8 cellular contexts compared by ENCODE assay signal in genomic region chr1:201537966-201538617, GRCh38. TPM values are rescaled to one million over a fixed set of nuclear protein-coding genes. Genes with fewer than 3 reads are reported as not detected.
DNase-seq lines count a peak whose midpoint lies in the region; ATAC-seq, FAIRE-seq and TF ChIP-seq lines count a peak whose summit lies in the region.

No MANE protein-coding gene starts in this region.

- intact Hi-C loops in head of caudate nucleus (cut with DNase I), result loop anchor here (5.0 kb wide), 1 partner anchor 254 kb away; no protein-coding TSS in a partner anchor
- intact Hi-C loops in posterior cingulate gyrus (cut with DNase I), result no loop called here

- H3K36me3 ChIP-seq in astrocyte (ENCODE audit: insufficient read depth, low read length), result no peaks in the 10 kb centered on the region
- no peaks in the 10 kb centered on the region for H3K36me3 ChIP-seq in tibial nerve

- no peak for TF ChIP-seq EP300 in tibial nerve (IDR thresholded peaks at IDR 0.05)

- H3K27me3 Mint-ChIP-seq in activated naive CD4-positive, alpha-beta T cell treated with anti-CD3 and anti-CD28 coated beads, Interleukin-2, amount 10 ng/mL, durations not matched to agents 7 days and 5 days, result peaks cover 77% of the 10 kb centered on the region
- no peaks in the 10 kb centered on the region for H3K27me3 Mint-ChIP-seq in astrocyte (ENCODE audit: low read depth, unreplicated experiment)

- no peak for FAIRE-seq in astrocyte (lab: Jason Lieb, UNC)

- peaks cover 23% of the 10 kb centered on the region for H3K4me1 Mint-ChIP-seq in activated naive CD4-positive, alpha-beta T cell treated with anti-CD3 and anti-CD28 coated beads, Interleukin-2, amount 10 ng/mL, durations not matched to agents 7 days and 5 days
- peaks cover 59% of the 10 kb centered on the region for H3K4me1 Mint-ChIP-seq in astrocyte (ENCODE audit: low read depth, unreplicated experiment)

- H3K79me2 ChIP-seq in astrocyte (ENCODE audit: insufficient read depth, low read length), result peaks cover 41% of the 10 kb centered on the region

- H3K27me3 ChIP-seq in astrocyte (ENCODE audit: insufficient read depth, low read length) (no peaks in the 10 kb centered on the region), tibial nerve (no peaks in the 10 kb centered on the region)

- no peaks in the 10 kb centered on the region for H3K9me3 ChIP-seq in astrocyte (ENCODE audit: insufficient read depth, low read depth, low read length)
- no peaks in the 10 kb centered on the region for H3K9me3 ChIP-seq in tibial nerve

- H4K20me1 ChIP-seq in astrocyte (ENCODE audit: insufficient read depth, low read length), result no peaks in the 10 kb centered on the region

- TF ChIP-seq POLR2A in tibial nerve (IDR thresholded peaks at IDR 0.05), result no peak

- 32 to 36% methylated on average over 6 of the region's 6 CpGs for WGBS in tibial nerve, 2 donors

- H3K9ac ChIP-seq in astrocyte (ENCODE audit: low read length), result peak overlapping the region; percentile 89

- CTCF ChIA-PET in activated naive CD4-positive, alpha-beta T cell treated with anti-CD3 and anti-CD28 coated beads, Interleukin-2, amount 10 ng/mL, durations not matched to agents 7 days and 5 days (lab: Charles Lee), result interaction anchor here (0.9 to 1.1 kb wide), 4 partner anchors 21 to 103 kb away, joined by 3 read pairs; no protein-coding TSS in a partner anchor

- H3K27ac ChIP-seq in astrocyte (ENCODE audit: low read depth, low read length) (peak overlapping the region; percentile 85), tibial nerve (peak overlapping the region; percentile 71 to 96 (median 86))

- H3K4me3 ChIP-seq in astrocyte (ENCODE audit: insufficient read depth, low read depth, low read length) (peak overlapping the region; percentile 85), tibial nerve (peak overlapping the region; percentile 54 to 78 (median 62))

- peak; percentile 7 for ATAC-seq in left lobe of liver
- ATAC-seq in HG02884 (IDR thresholded peaks at IDR 0.05; ENCODE audit: unreplicated experiment), result no peak

- H3K4me2 ChIP-seq in astrocyte (ENCODE audit: low read length), result peak overlapping the region; percentile 93

- H3K4me3 Mint-ChIP-seq in activated naive CD4-positive, alpha-beta T cell treated with anti-CD3 and anti-CD28 coated beads, Interleukin-2, amount 10 ng/mL, durations not matched to agents 7 days and 5 days, result peak overlapping the region; percentile 30
- H3K4me3 Mint-ChIP-seq in astrocyte (ENCODE audit: unreplicated experiment), result peak overlapping the region; percentile 84

- peak overlapping the region; percentile 49 for H2AFZ ChIP-seq in astrocyte (ENCODE audit: low read depth, low read length)

- TF ChIP-seq CTCF in astrocyte (IDR thresholded peaks at IDR 0.05; ENCODE audit: insufficient read depth, low read depth, low read length), result no peak
- TF ChIP-seq CTCF in tibial nerve (IDR thresholded peaks at IDR 0.05), result no peak

- no peaks in the 10 kb centered on the region for H3K36me3 Mint-ChIP-seq in activated naive CD4-positive, alpha-beta T cell treated with anti-CD3 and anti-CD28 coated beads, Interleukin-2, amount 10 ng/mL, durations not matched to agents 7 days and 5 days
- H3K36me3 Mint-ChIP-seq in astrocyte (ENCODE audit: low read depth, unreplicated experiment), result no peaks in the 10 kb centered on the region

- DNase-seq in activated naive CD4-positive, alpha-beta T cell treated with anti-CD3 and anti-CD28 coated beads, Interleukin-2, amount 10 ng/mL, durations not matched to agents 7 days and 5 days, result no peak
- no peak for DNase-seq in activated naive CD4-positive, alpha-beta T cell (lab: John Stamatoyannopoulos, UW)
- DNase-seq in astrocyte (ENCODE audit: low read depth) (no peak), left lobe of liver (ENCODE audit: low spot score) (no peak), tibial nerve (ENCODE audit: low spot score in 2 of 2) (no peak), head of caudate nucleus (no peak), posterior cingulate gyrus (no peak)

- H3K4me1 ChIP-seq in astrocyte (ENCODE audit: insufficient read depth, low read length) (peaks cover 67% of the 10 kb centered on the region), tibial nerve (peaks cover 0 to 88% (median 36%) of the 10 kb centered on the region in 4 donors)

- H3K9me3 Mint-ChIP-seq in activated naive CD4-positive, alpha-beta T cell treated with anti-CD3 and anti-CD28 coated beads, Interleukin-2, amount 10 ng/mL, durations not matched to agents 7 days and 5 days, result no peaks in the 10 kb centered on the region
- H3K9me3 Mint-ChIP-seq in astrocyte (ENCODE audit: unreplicated experiment), result no peaks in the 10 kb centered on the region

- H3K27ac Mint-ChIP-seq in activated naive CD4-positive, alpha-beta T cell treated with anti-CD3 and anti-CD28 coated beads, Interleukin-2, amount 10 ng/mL, durations not matched to agents 7 days and 5 days, result no peak overlapping the region
- peak overlapping the region; percentile 75 for H3K27ac Mint-ChIP-seq in astrocyte (ENCODE audit: unreplicated experiment)

RNA-seq across cellular contexts. Expression of gene NAV1, which starts 0.8 kb away (rescaled TPM):
- 79.7 and 85.2 TPM in 2 replicates for total RNA-seq in astrocyte
- total RNA-seq in left lobe of liver, result 4.6 TPM
- total RNA-seq in tibial nerve, result 10 to 100 TPM; 22.9 to 49.2 (median 34.2) TPM

RNA-seq across cellular contexts. Expression of gene CSRP1, which starts 31.2 kb away (rescaled TPM):
- 289 and 317 TPM in 2 replicates for total RNA-seq in astrocyte
- 67.7 TPM for total RNA-seq in left lobe of liver
- 1,000 to 10,000 TPM in 3 of 4 donors, 100 to 1,000 TPM in 1; 548 to 1,751 (median 1,444) TPM for total RNA-seq in tibial nerve
